ENCODE assay signal across 10 cellular contexts in genomic region chr7:2864204-2864985, GRCh38. TPM values are rescaled to one million over a fixed set of nuclear protein-coding genes. Genes with fewer than 3 reads are reported as not detected.
DNase-seq lines count a peak whose midpoint lies in the region; ATAC-seq and TF ChIP-seq lines count a peak whose summit lies in the region.
"Had no signal": no experiment of that assay in that cellular context is flagged by ENCODE, and none has a peak within 500 bp of the region (broad histone marks: within the 10 kb centered on the region; RNA-seq: fewer than 3 reads in every experiment).

No MANE protein-coding gene starts in this region.

- H3K4me2 ChIP-seq in SK-N-SH, result peak overlapping the region; percentile 60

- no peak for TF ChIP-seq EP300 in SK-N-SH (IDR thresholded peaks at IDR 0.05; ENCODE audit: borderline replicate concordance in 1 of 2, low read depth in 1 of 2, low read length in 1 of 2)

- H3K27ac Mint-ChIP-seq in activated naive CD8-positive, alpha-beta T cell, result peak overlapping the region; percentile 92

- no peaks in the 10 kb centered on the region for H3K9me3 ChIP-seq in SK-N-SH
- H3K9me3 ChIP-seq in subcutaneous abdominal adipose tissue (ENCODE audit: control insufficient read depth in 5 of 5, low read length in 5 of 5), result no peaks in the 10 kb centered on the region
- no peaks in the 10 kb centered on the region for H3K9me3 ChIP-seq in mucosa of descending colon

- H3K9me2 ChIP-seq in SK-N-SH, result no peaks in the 10 kb centered on the region

- no peak for ATAC-seq in SK-N-SH treated with all-trans-retinoic acid at 6 μM for 48 hours
- no peak for ATAC-seq in mucosa of descending colon

- H4K20me1 ChIP-seq in SK-N-SH (ENCODE audit: insufficient read depth), result no peaks in the 10 kb centered on the region

- POLR2A ChIA-PET in SK-N-SH (lab: Yijun Ruan, JAX), result no interaction called here

- H2AFZ ChIP-seq in SK-N-SH (ENCODE audit: low read depth), result peak overlapping the region; percentile 98

- no peaks in the 10 kb centered on the region for H3K27me3 ChIP-seq in SK-N-SH (ENCODE audit: insufficient read depth)
- no peaks in the 10 kb centered on the region for H3K27me3 ChIP-seq in layer of hippocampus (ENCODE audit: control insufficient read depth, insufficient read depth, low read length)
- peaks cover 0 to 2% (median 0%) of the 10 kb centered on the region in 5 donors for H3K27me3 ChIP-seq in subcutaneous abdominal adipose tissue (ENCODE audit: control insufficient read depth in 5 of 5, insufficient read depth in 4 of 5, low read length in 5 of 5)

- peaks cover 4% of the 10 kb centered on the region for H3F3A ChIP-seq in SK-N-SH (replicated peaks; ENCODE audit: insufficient read depth)

- H3K9me3 Mint-ChIP-seq in activated naive CD8-positive, alpha-beta T cell (ENCODE audit: low read depth), result no peaks in the 10 kb centered on the region

- H3K36me3 Mint-ChIP-seq in activated naive CD8-positive, alpha-beta T cell, result no peaks in the 10 kb centered on the region

- DNase-seq in SK-N-SH (no peak), mucosa of descending colon (no peak), OCI-M2 (lab: John Stamatoyannopoulos, UW; ENCODE audit: unreplicated experiment) (no peak), DMS79 treated with DMSO at 0.1 percent for 48 hours (lab: John Stamatoyannopoulos, UW) (no peak)

- 82% methylated on average over 12 of the region's 12 CpGs for WGBS in SK-N-SH (ENCODE audit: low lambda C conversion rate)

- CTCF ChIA-PET in SK-N-SH (lab: Yijun Ruan, JAX), result interaction anchor here (0.6 to 3.9 kb wide), 77 partner anchors 8 to 1768 kb away, joined by 3 to 41 read pairs (median 4); partner anchors contain the start of genes GNA12 and SDK1

- H3K27ac ChIP-seq in SK-N-SH (ENCODE audit: low read depth in 2 of 2, low read length in 1 of 2) (peak overlapping the region in 1 of 2 experiments; percentile 82; a peak in 2 of 4 replicates), layer of hippocampus (ENCODE audit: low read depth, low read length) (peak overlapping the region; percentile 23), subcutaneous abdominal adipose tissue (ENCODE audit: low read depth, low read length) (peak overlapping the region; percentile 92)
- H3K27ac ChIP-seq: 22Rv1, WERI-Rb-1 had no signal

- H3K9ac ChIP-seq in SK-N-SH (peak overlapping the region; percentile 54; the same call in 1 of the 2 replicates), subcutaneous abdominal adipose tissue (ENCODE audit: low read length in 5 of 5) (peak overlapping the region; percentile 53 to 89 (median 70))

- H3K4me1 Mint-ChIP-seq in activated naive CD8-positive, alpha-beta T cell (ENCODE audit: low read depth), result peaks cover 28% of the 10 kb centered on the region

- H3K4me1 ChIP-seq in SK-N-SH (ENCODE audit: control insufficient read depth in 1 of 2, insufficient read depth in 2 of 2, low read depth in 1 of 2, low read length in 1 of 2), result peaks cover 3 to 13% of the 10 kb centered on the region in 2 experiments; a peak in 3 of 4 replicates
- peaks cover 10 to 29% (median 25%) of the 10 kb centered on the region in 5 donors for H3K4me1 ChIP-seq in subcutaneous abdominal adipose tissue (ENCODE audit: control insufficient read depth in 5 of 5, insufficient read depth in 5 of 5, low read length in 5 of 5)
- peaks cover 10% of the 10 kb centered on the region for H3K4me1 ChIP-seq in mucosa of descending colon (ENCODE audit: low read depth)

- no peaks in the 10 kb centered on the region for H3K36me3 ChIP-seq in SK-N-SH (replicated peaks in 1 of 2; ENCODE audit: control insufficient read depth in 1 of 2, insufficient read depth in 2 of 2, low read length in 1 of 2)
- H3K36me3 ChIP-seq in subcutaneous abdominal adipose tissue (ENCODE audit: control insufficient read depth in 5 of 5, insufficient read depth in 5 of 5, low read length in 5 of 5), result peaks cover 0 to 2% (median 0%) of the 10 kb centered on the region in 5 donors
- H3K36me3 ChIP-seq in mucosa of descending colon (ENCODE audit: low read depth), result no peaks in the 10 kb centered on the region
- H3K36me3 ChIP-seq: WERI-Rb-1 had no signal

- no peaks in the 10 kb centered on the region for H3K27me3 Mint-ChIP-seq in activated naive CD8-positive, alpha-beta T cell

- no peak for TF ChIP-seq RAD21 in SK-N-SH (IDR thresholded peaks at IDR 0.05; ENCODE audit: low read length)

- peak overlapping the region; percentile 72 for H3K4me3 Mint-ChIP-seq in activated naive CD8-positive, alpha-beta T cell

- no peaks in the 10 kb centered on the region for H3K79me2 ChIP-seq in SK-N-SH (ENCODE audit: insufficient read depth)

- H3K4me3 ChIP-seq in SK-N-SH (ENCODE audit: low read depth in 2 of 2, low read length in 1 of 2) (no peak overlapping the region), subcutaneous abdominal adipose tissue (ENCODE audit: low read depth in 1 of 5, low read length in 5 of 5) (peak overlapping the region in 4 of 5 donors; percentile 14 to 54 (median 47)), mucosa of descending colon (no peak overlapping the region)

- intact Hi-C loops in mucosa of descending colon (cut with DNase I, micrococcal nuclease), result loop anchor here in 1 of 2 donors (10.0 kb wide), 1 partner anchor 290 kb away; no protein-coding TSS in a partner anchor

- TF ChIP-seq CTCF in SK-N-SH (IDR thresholded peaks at IDR 0.05) (no peak), mucosa of descending colon (IDR thresholded peaks at IDR 0.05) (no peak)

TF ChIP-seq in SK-N-SH, 30 proteins besides CTCF, POLR2A, EP300 and RAD21 (continues in another document):
- no peak for TF ChIP-seq REST (IDR thresholded peaks at IDR 0.05; ENCODE audit: low read depth, low read length)
- TF ChIP-seq JUND (IDR thresholded peaks at IDR 0.05), result no peak

TF ChIP-seq in SK-N-SH treated with all-trans-retinoic acid at 6 μM for 48 hours, 23 proteins besides CTCF, POLR2A, EP300 and RAD21 (continues in another document):
- TF ChIP-seq ARNTL (CRISPR knock-in tag; IDR thresholded peaks at IDR 0.05; ENCODE audit: borderline replicate concordance, low read depth) (no peak), CREB5 (CRISPR knock-in tag; IDR thresholded peaks at IDR 0.05; ENCODE audit: low read depth) (no peak), SNAI2 (CRISPR knock-in tag; IDR thresholded peaks at IDR 0.05) (no peak), PPARA (CRISPR knock-in tag; IDR thresholded peaks at IDR 0.05; ENCODE audit: borderline replicate concordance) (no peak), TSHZ2 (CRISPR knock-in tag; IDR thresholded peaks at IDR 0.05) (no peak), TOX (CRISPR knock-in tag; IDR thresholded peaks at IDR 0.05; ENCODE audit: borderline replicate concordance) (no peak), GLIS3 (CRISPR knock-in tag; IDR thresholded peaks at IDR 0.05) (no peak), TCF4 (CRISPR knock-in tag; IDR thresholded peaks at IDR 0.05; ENCODE audit: borderline replicate concordance) (no peak), ZC3H10 (CRISPR knock-in tag; IDR thresholded peaks at IDR 0.05) (no peak), BACH2 (CRISPR knock-in tag; IDR thresholded peaks at IDR 0.05; ENCODE audit: borderline replicate concordance) (no peak)
- TF ChIP-seq, protein P1, sequence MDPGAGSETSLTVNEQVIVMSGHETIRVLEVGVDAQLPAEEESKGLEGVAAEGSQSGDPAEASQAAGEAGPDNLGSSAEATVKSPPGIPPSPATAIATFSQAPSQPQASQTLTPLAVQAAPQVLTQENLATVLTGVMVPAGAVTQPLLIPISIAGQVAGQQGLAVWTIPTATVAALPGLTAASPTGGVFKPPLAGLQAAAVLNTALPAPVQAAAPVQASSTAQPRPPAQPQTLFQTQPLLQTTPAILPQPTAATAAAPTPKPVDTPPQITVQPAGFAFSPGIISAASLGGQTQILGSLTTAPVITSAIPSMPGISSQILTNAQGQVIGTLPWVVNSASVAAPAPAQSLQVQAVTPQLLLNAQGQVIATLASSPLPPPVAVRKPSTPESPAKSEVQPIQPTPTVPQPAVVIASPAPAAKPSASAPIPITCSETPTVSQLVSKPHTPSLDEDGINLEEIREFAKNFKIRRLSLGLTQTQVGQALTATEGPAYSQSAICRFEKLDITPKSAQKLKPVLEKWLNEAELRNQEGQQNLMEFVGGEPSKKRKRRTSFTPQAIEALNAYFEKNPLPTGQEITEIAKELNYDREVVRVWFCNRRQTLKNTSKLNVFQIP (CRISPR knock-in tag; IDR thresholded peaks at IDR 0.05; ENCODE audit: borderline replicate concordance, low read depth), result no peak

RNA-seq across cellular contexts. Expression of gene GNA12, which starts 20.3 kb away (rescaled TPM):
- polyA plus RNA-seq in SK-N-SH (2012; rRNA removed), result 55.3 and 64.8 TPM in 2 replicates
- 39.3 and 56.9 TPM in 2 replicates for polyA plus RNA-seq in SK-N-SH (2012; cell fraction: cytosol; rRNA removed)
- 41.0 and 50.4 TPM in 2 replicates for polyA plus RNA-seq in SK-N-SH (2012; cell fraction: nucleus; rRNA removed)
- total RNA-seq in mucosa of descending colon, result 10 to 100 TPM; 21.7 to 57.7 (median 25.7) TPM

Comparison
In these comparisons a context has a peak if more than half of its experiments do, and no peak if none do; other contexts are left out.
1. H3K4me3 ChIP-seq: peak in subcutaneous abdominal adipose tissue (4 of 5); none in SK-N-SH (0 of 2) and mucosa of descending colon (single experiment).